ENCODE assay signal across 8 cellular contexts in the genomic region with DNA sequence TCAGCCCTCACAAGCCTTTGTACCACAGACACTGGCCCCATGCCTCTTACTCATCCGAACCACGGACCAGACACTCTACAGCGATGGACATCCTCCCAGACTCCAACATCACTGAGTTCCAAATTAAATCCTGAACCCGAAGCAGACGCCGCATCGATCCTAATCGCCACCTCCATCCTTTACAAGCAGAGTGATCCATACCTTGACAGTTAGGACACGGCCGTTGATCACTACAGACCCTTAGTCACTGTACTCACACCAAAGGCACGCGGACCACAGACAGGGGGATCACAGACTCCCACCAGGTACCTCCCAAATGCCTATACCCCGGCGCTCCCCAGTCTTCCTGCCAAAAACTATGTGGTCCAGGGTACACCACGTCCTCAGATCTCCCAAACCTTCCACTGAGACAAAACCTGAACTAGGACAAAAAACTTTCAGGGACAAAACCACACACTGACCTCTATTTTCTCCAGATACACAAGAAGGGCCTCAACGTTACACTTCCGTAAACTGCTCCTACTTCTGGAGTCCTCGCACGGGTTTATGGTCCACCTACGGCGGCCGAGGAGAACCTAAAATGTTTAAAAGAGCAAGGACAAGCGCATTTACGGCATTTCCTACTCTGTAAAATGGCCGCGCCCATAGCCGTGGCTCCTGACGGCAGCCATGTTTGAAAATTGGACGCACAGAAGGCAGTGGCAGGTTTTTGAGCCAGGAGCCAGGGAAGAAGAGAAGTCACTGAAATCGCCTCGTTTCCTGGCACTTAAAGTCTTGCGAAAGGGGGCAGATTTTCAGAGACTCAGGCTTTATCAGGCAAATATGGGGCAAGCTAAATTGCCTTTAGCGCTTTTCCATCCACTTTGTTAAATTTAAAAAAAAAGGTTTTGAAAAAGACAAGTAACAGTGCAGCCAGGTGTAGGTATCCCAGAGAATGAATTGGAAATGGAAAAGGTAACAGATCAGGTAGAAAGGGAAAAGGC. TPM values are rescaled to one million over a fixed set of nuclear protein-coding genes. Genes with fewer than 3 reads are reported as not detected.
DNase-seq lines count a peak whose midpoint lies in the region; ATAC-seq and TF ChIP-seq lines count a peak whose summit lies in the region.

ZNF350 (minus strand) TSS at position 532 of the 983 bp plus-strand sequence. CDS start 12,480 bp downstream, outside the sequence.

- peaks cover 25% of the 10 kb centered on the region for H3K9me3 Mint-ChIP-seq in neural crest cell

- H3K9me3 ChIP-seq in stomach = peaks cover 24 to 84% (median 57%) of the 10 kb centered on the region in 4 donors

- H3K4me3 ChIP-seq in foreskin fibroblast (ENCODE audit: low read depth in 1 of 2, low read length in 2 of 2) (peak within 1 kb of the TSS; percentile 70 to 86), stomach (peak within 1 kb of the TSS; percentile 70 to 96 (median 76))

- H3K36me3 ChIP-seq in stomach = peaks cover 0 to 33% (median 11%) of the 10 kb centered on the region in 4 donors

- DNase-seq in COR-L47 (lab: John Stamatoyannopoulos, UW) (peak; percentile 90), KG1 (lab: John Stamatoyannopoulos, UW) (peak; percentile 98), SIG-M5 (lab: John Stamatoyannopoulos, UW) (peak; percentile 57), foreskin fibroblast (peak; percentile 93 to 97), neural crest cell (ENCODE audit: low read depth, low spot score) (peak; percentile 75), stomach (peak; percentile 95)
- peak; percentile 82 for DNase-seq in activated gamma-delta T cell treated with anti-CD3 and anti-CD28 coated beads, Interleukin-2, amount 50 U/mL, for 16 hours (ENCODE audit: low read depth)

- peak within 1 kb of the TSS; percentile 28 to 83 (median 75) for H3K27ac ChIP-seq in stomach

- TF ChIP-seq EP300 in stomach (IDR thresholded peaks at IDR 0.05) = no peak

- no peaks in the 10 kb centered on the region for H3K27me3 ChIP-seq in stomach

- peak within 1 kb of the TSS; percentile 85 for H3K27ac Mint-ChIP-seq in neural crest cell (ENCODE audit: unreplicated experiment)

- peaks cover 40% of the 10 kb centered on the region for H3K36me3 Mint-ChIP-seq in neural crest cell (ENCODE audit: low read depth)

- WGBS in stomach, 5 donors = 2 to 3% (median 3%) methylated on average over 32 to 33 of the region's 33 CpGs

- TF ChIP-seq CTCF in foreskin fibroblast (IDR thresholded peaks at IDR 0.05; ENCODE audit: low read depth, low read length) (no peak), neural crest cell (conservative IDR thresholded peaks at IDR 0.05) (no peak), stomach (IDR thresholded peaks at IDR 0.05) (no peak)

- peaks cover 7% of the 10 kb centered on the region for H3K4me1 Mint-ChIP-seq in neural crest cell

- no peak for TF ChIP-seq POLR2A in stomach (IDR thresholded peaks at IDR 0.05)

- no peaks in the 10 kb centered on the region for H3K27me3 Mint-ChIP-seq in neural crest cell (ENCODE audit: low read depth)

- H3K4me1 ChIP-seq in stomach = peaks cover 8 to 19% (median 14%) of the 10 kb centered on the region in 4 donors

- H3K4me3 Mint-ChIP-seq in neural crest cell = peak within 1 kb of the TSS; percentile 95

- ATAC-seq in GM21447 (IDR thresholded peaks at IDR 0.05; ENCODE audit: unreplicated experiment) = peak; percentile 95

- intact Hi-C loops in stomach (cut with DNase I; ENCODE audit: low total_unique reads) = no loop called here

RNA-seq across cellular contexts. Expression of gene ZNF350, which starts in this region (rescaled TPM):
- total RNA-seq in neural crest cell = 6.5 and 6.9 TPM in 2 replicates
- 100 to 1,000 TPM in 1 of 5 donors, 10 to 100 TPM in 2, 1 to 10 TPM in 1, under 1 TPM in 1; 0.58 to 149 (median 24.2) TPM for total RNA-seq in stomach
- 10 to 100 TPM in 1 of 3 donors, 1 to 10 TPM in 2; 4.1 to 10.2 (median 6.1) TPM for polyA plus RNA-seq in stomach

Comparison
In these comparisons a context has a peak if more than half of its experiments do, and no peak if none do; other contexts are left out.
1. Peak in every context shown above with its lines: DNase-seq, ATAC-seq, H3K4me3 ChIP-seq and H3K27ac ChIP-seq.